Comparison of ENCODE assay signal across 3 cellular contexts in the genomic region with DNA sequence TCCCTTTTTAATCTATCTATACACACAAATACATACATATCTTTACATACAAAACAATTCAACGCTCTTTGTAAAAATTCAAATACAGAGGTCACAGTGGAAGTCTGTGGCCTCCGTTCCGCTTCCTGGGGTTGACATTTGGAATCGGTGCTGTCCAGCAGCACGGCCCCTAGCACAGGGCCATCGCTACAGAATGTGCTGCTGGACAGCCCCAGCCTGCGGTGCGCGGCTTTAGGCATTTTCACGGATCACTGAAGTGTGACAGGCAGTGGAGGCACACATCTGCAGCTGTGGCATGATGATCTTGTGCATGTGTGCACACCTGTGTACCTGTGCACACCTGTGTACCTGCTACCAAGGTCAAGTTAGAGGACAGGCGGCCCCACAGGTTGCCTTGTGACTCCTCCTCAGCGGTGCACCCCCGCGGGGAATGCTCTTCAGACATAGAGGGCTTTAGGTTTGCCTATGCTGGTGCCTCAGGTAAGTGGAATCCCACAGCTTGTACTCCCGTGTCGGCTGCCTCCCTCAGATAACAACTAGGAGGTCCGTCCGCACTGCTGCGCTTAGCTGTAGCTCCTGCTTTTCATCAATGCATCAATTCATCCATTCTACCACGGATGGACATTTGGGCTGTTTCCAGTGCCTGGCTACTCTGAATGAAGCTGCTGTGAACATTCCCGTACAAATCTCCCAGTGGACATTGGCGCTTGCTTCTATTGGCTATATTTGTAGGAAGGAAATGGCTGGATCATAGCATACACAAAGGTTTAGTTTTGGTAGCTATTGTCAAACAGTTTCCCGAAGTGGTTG.
TF ChIP-seq lines count a peak whose summit lies in the region.

No MANE protein-coding gene starts in this region.

TF ChIP-seq in SK-N-SH, 30 proteins besides CTCF, POLR2A, EP300 and RAD21 (continued from another document):
- peak; percentile 52; the same call in 1 of the 2 replicates for TF ChIP-seq REST (IDR thresholded peaks at IDR 0.05; ENCODE audit: low read depth, low read length)

TF ChIP-seq in SK-N-SH treated with all-trans-retinoic acid at 6 μM for 48 hours, 23 proteins besides CTCF, POLR2A, EP300 and RAD21 (continued from another document):
- TF ChIP-seq, protein P1, sequence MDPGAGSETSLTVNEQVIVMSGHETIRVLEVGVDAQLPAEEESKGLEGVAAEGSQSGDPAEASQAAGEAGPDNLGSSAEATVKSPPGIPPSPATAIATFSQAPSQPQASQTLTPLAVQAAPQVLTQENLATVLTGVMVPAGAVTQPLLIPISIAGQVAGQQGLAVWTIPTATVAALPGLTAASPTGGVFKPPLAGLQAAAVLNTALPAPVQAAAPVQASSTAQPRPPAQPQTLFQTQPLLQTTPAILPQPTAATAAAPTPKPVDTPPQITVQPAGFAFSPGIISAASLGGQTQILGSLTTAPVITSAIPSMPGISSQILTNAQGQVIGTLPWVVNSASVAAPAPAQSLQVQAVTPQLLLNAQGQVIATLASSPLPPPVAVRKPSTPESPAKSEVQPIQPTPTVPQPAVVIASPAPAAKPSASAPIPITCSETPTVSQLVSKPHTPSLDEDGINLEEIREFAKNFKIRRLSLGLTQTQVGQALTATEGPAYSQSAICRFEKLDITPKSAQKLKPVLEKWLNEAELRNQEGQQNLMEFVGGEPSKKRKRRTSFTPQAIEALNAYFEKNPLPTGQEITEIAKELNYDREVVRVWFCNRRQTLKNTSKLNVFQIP (CRISPR knock-in tag; IDR thresholded peaks at IDR 0.05; ENCODE audit: borderline replicate concordance, low read depth): no peak
- no peak for TF ChIP-seq ESRRG (CRISPR knock-in tag; IDR thresholded peaks at IDR 0.05)
- no peak for TF ChIP-seq TCF4 (CRISPR knock-in tag; IDR thresholded peaks at IDR 0.05; ENCODE audit: borderline replicate concordance)
- TF ChIP-seq ARNTL (CRISPR knock-in tag; IDR thresholded peaks at IDR 0.05; ENCODE audit: borderline replicate concordance, low read depth): no peak
- TF ChIP-seq TOX (CRISPR knock-in tag; IDR thresholded peaks at IDR 0.05; ENCODE audit: borderline replicate concordance): no peak
- TF ChIP-seq OSR1 (CRISPR knock-in tag; IDR thresholded peaks at IDR 0.05): no peak
- TF ChIP-seq, protein P2, sequence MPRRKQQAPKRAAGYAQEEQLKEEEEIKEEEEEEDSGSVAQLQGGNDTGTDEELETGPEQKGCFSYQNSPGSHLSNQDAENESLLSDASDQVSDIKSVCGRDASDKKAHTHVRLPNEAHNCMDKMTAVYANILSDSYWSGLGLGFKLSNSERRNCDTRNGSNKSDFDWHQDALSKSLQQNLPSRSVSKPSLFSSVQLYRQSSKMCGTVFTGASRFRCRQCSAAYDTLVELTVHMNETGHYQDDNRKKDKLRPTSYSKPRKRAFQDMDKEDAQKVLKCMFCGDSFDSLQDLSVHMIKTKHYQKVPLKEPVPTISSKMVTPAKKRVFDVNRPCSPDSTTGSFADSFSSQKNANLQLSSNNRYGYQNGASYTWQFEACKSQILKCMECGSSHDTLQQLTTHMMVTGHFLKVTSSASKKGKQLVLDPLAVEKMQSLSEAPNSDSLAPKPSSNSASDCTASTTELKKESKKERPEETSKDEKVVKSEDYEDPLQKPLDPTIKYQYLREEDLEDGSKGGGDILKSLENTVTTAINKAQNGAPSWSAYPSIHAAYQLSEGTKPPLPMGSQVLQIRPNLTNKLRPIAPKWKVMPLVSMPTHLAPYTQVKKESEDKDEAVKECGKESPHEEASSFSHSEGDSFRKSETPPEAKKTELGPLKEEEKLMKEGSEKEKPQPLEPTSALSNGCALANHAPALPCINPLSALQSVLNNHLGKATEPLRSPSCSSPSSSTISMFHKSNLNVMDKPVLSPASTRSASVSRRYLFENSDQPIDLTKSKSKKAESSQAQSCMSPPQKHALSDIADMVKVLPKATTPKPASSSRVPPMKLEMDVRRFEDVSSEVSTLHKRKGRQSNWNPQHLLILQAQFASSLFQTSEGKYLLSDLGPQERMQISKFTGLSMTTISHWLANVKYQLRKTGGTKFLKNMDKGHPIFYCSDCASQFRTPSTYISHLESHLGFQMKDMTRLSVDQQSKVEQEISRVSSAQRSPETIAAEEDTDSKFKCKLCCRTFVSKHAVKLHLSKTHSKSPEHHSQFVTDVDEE (CRISPR knock-in tag; IDR thresholded peaks at IDR 0.05): no peak
- TF ChIP-seq PATZ1 (CRISPR knock-in tag; IDR thresholded peaks at IDR 0.05; ENCODE audit: borderline replicate concordance): no peak
- no peak for TF ChIP-seq PPARA (CRISPR knock-in tag; IDR thresholded peaks at IDR 0.05; ENCODE audit: borderline replicate concordance)
- TF ChIP-seq, protein P3, sequence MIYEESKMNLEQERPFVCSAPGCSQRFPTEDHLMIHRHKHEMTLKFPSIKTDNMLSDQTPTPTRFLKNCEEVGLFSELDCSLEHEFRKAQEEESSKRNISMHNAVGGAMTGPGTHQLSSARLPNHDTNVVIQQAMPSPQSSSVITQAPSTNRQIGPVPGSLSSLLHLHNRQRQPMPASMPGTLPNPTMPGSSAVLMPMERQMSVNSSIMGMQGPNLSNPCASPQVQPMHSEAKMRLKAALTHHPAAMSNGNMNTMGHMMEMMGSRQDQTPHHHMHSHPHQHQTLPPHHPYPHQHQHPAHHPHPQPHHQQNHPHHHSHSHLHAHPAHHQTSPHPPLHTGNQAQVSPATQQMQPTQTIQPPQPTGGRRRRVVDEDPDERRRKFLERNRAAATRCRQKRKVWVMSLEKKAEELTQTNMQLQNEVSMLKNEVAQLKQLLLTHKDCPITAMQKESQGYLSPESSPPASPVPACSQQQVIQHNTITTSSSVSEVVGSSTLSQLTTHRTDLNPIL (CRISPR knock-in tag; IDR thresholded peaks at IDR 0.05; ENCODE audit: low read depth): no peak
- TF ChIP-seq GLIS3 (CRISPR knock-in tag; IDR thresholded peaks at IDR 0.05): no peak
- TF ChIP-seq RARB (CRISPR knock-in tag; IDR thresholded peaks at IDR 0.05): no peak
- no peak for TF ChIP-seq ZNF565 (CRISPR knock-in tag; conservative IDR thresholded peaks at IDR 0.05; ENCODE audit: low read depth)
- TF ChIP-seq ZNF70 (CRISPR knock-in tag; IDR thresholded peaks at IDR 0.05): no peak
- no peak for TF ChIP-seq ZFP30 (CRISPR knock-in tag; IDR thresholded peaks at IDR 0.05)
- TF ChIP-seq CSDC2 (CRISPR knock-in tag; IDR thresholded peaks at IDR 0.05): no peak
- no peak for TF ChIP-seq ZC3H10 (CRISPR knock-in tag; IDR thresholded peaks at IDR 0.05)

TF ChIP-seq in WTC11, 78 proteins besides CTCF, POLR2A, EP300 and RAD21:
- TF ChIP-seq FOXP4 (CRISPR knock-in tag; IDR thresholded peaks at IDR 0.05): no peak
- no peak for TF ChIP-seq ZNF512 (CRISPR knock-in tag; IDR thresholded peaks at IDR 0.05; ENCODE audit: borderline replicate concordance)
- no peak for TF ChIP-seq PRRX2 (CRISPR knock-in tag; IDR thresholded peaks at IDR 0.05)
